Comparison of ENCODE assay signal across 9 cellular contexts in genomic region chr5:37721447-37721871, GRCh38.
DNase-seq lines count a peak whose midpoint lies in the region; ATAC-seq and TF ChIP-seq lines count a peak whose summit lies in the region.
"Had no signal": no experiment of that assay in that cellular context is flagged by ENCODE, and none has a peak within 500 bp of the region (broad histone marks: within the 10 kb centered on the region; RNA-seq: fewer than 3 reads in every experiment).

No MANE protein-coding gene starts in this region.

- peak overlapping the region; percentile 56 for H2AFZ ChIP-seq in SK-N-SH (ENCODE audit: low read depth)

- intact Hi-C loops in naive thymus-derived CD4-positive, alpha-beta T cell (cut with micrococcal nuclease) = loop anchor here in 1 of 2 donors (5.0 kb wide), 2 partner anchors 609 to 844 kb away; partner anchors contain the start of gene NIPBL

- no peak for DNase-seq in SK-N-SH
- DNase-seq in NOMO-1 treated with DMSO at 0.1 percent for 48 hours (lab: John Stamatoyannopoulos, UW; ENCODE audit: unreplicated experiment) = peak; percentile 77
- peak in 1 of 9 donors; percentile 42 for DNase-seq in naive thymus-derived CD4-positive, alpha-beta T cell
- DNase-seq in NCI-H446 treated with DMSO at 0.1 percent for 48 hours (lab: John Stamatoyannopoulos, UW) = no peak
- no peak for DNase-seq in 8988T
- no peak for DNase-seq in NCI-H1694 (lab: John Stamatoyannopoulos, UW)

- TF ChIP-seq EP300 in SK-N-SH (IDR thresholded peaks at IDR 0.05; ENCODE audit: borderline replicate concordance in 1 of 2, low read depth in 1 of 2, low read length in 1 of 2) = no peak

- H3K4me1 ChIP-seq in SK-N-SH (ENCODE audit: control insufficient read depth in 1 of 2, insufficient read depth in 2 of 2, low read depth in 1 of 2, low read length in 1 of 2) = peaks cover 28 to 81% of the 10 kb centered on the region in 2 experiments
- peaks cover 0 to 9% of the 10 kb centered on the region in 2 donors for H3K4me1 ChIP-seq in naive thymus-derived CD4-positive, alpha-beta T cell (ENCODE audit: control insufficient read depth in 2 of 2, insufficient read depth in 2 of 2, low read length in 2 of 2)

- H3K27ac ChIP-seq in SK-N-SH (ENCODE audit: low read depth in 2 of 2, low read length in 1 of 2) = peak overlapping the region; percentile 63 to 92; a peak in 3 of 4 replicates
- no peak overlapping the region for H3K27ac ChIP-seq in naive thymus-derived CD4-positive, alpha-beta T cell (ENCODE audit: low read depth, low read length)
- H3K27ac ChIP-seq: A549 had no signal

- POLR2A ChIA-PET in SK-N-SH (lab: Yijun Ruan, JAX) = no interaction called here
- POLR2A ChIA-PET in naive thymus-derived CD4-positive, alpha-beta T cell (lab: Charles Lee) = no interaction called here

- H3K9me3 ChIP-seq in SK-N-SH = no peaks in the 10 kb centered on the region
- H3K9me3 ChIP-seq in naive thymus-derived CD4-positive, alpha-beta T cell (ENCODE audit: control insufficient read depth in 2 of 3, low read length in 3 of 3) = no peaks in the 10 kb centered on the region
- H3K9me3 ChIP-seq: A549 had no signal

- TF ChIP-seq CTCF in SK-N-SH (IDR thresholded peaks at IDR 0.05) = no peak

- WGBS in SK-N-SH (ENCODE audit: low lambda C conversion rate) = 36% methylated on average over 5 of the region's 5 CpGs

- peak overlapping the region; percentile 67 for H3K4me2 ChIP-seq in SK-N-SH
- H3K4me2 ChIP-seq: A549 had no signal

- H3K79me2 ChIP-seq in SK-N-SH (ENCODE audit: insufficient read depth) = no peaks in the 10 kb centered on the region

- CTCF ChIA-PET in SK-N-SH (lab: Yijun Ruan, JAX) = interaction anchor here (1.2 to 1.3 kb wide), 2 partner anchors 308 to 720 kb away, joined by 3 to 5 read pairs; no protein-coding TSS in a partner anchor
- CTCF ChIA-PET in naive thymus-derived CD4-positive, alpha-beta T cell (lab: Charles Lee) = no interaction called here

- H3K27me3 Mint-ChIP-seq in naive thymus-derived CD4-positive, alpha-beta T cell = no peaks in the 10 kb centered on the region

- ATAC-seq in SK-N-SH treated with all-trans-retinoic acid at 6 μM for 48 hours (no peak), HG02610 (IDR thresholded peaks at IDR 0.05; ENCODE audit: unreplicated experiment) (peak; percentile 49)
- ATAC-seq in naive thymus-derived CD4-positive, alpha-beta T cell = peak; percentile 42
- ATAC-seq: A549 had no signal

- no peak overlapping the region; a peak in 1 of 4 replicates for H3K4me3 ChIP-seq in SK-N-SH (ENCODE audit: low read depth in 2 of 2, low read length in 1 of 2)
- H3K4me3 ChIP-seq in naive thymus-derived CD4-positive, alpha-beta T cell (ENCODE audit: low read length) = no peak overlapping the region
- H3K4me3 ChIP-seq: A549 had no signal

- H3K9me2 ChIP-seq in SK-N-SH = no peaks in the 10 kb centered on the region

- H3K9ac ChIP-seq in SK-N-SH = peak overlapping the region; percentile 45; the same call in 1 of the 2 replicates

- no peak for TF ChIP-seq RAD21 in SK-N-SH (IDR thresholded peaks at IDR 0.05; ENCODE audit: low read length)

- H3K36me3 ChIP-seq in SK-N-SH (replicated peaks in 1 of 2; ENCODE audit: control insufficient read depth in 1 of 2, insufficient read depth in 2 of 2, low read length in 1 of 2) = peaks cover 0 to 3% of the 10 kb centered on the region in 2 experiments
- H3K36me3 ChIP-seq in naive thymus-derived CD4-positive, alpha-beta T cell (ENCODE audit: control insufficient read depth in 2 of 3, insufficient read depth in 3 of 3, low read length in 3 of 3) = peaks cover 0 to 27% (median 0%) of the 10 kb centered on the region in 3 experiments

- peaks cover 6 to 67% (median 46%) of the 10 kb centered on the region in 5 donors for H3K36me3 Mint-ChIP-seq in naive thymus-derived CD4-positive, alpha-beta T cell

- H3K27me3 ChIP-seq in SK-N-SH (ENCODE audit: insufficient read depth) = no peaks in the 10 kb centered on the region
- no peaks in the 10 kb centered on the region for H3K27me3 ChIP-seq in naive thymus-derived CD4-positive, alpha-beta T cell (ENCODE audit: control insufficient read depth in 2 of 2, insufficient read depth in 2 of 2, low read length in 2 of 2)

- H3K9me3 Mint-ChIP-seq in naive thymus-derived CD4-positive, alpha-beta T cell = peaks cover 0 to 2% (median 0%) of the 10 kb centered on the region in 11 donors

- H3K4me1 Mint-ChIP-seq in naive thymus-derived CD4-positive, alpha-beta T cell = peaks cover 0 to 27% (median 2%) of the 10 kb centered on the region in 7 donors

- peak overlapping the region in 2 of 9 donors; percentile 42 to 86 for H3K27ac Mint-ChIP-seq in naive thymus-derived CD4-positive, alpha-beta T cell

- no peaks in the 10 kb centered on the region for H4K20me1 ChIP-seq in SK-N-SH (ENCODE audit: insufficient read depth)

- peaks cover 79% of the 10 kb centered on the region for H3F3A ChIP-seq in SK-N-SH (replicated peaks; ENCODE audit: insufficient read depth)

- H3K4me3 Mint-ChIP-seq in naive thymus-derived CD4-positive, alpha-beta T cell = peak overlapping the region in 1 of 10 donors; percentile 78

TF ChIP-seq in SK-N-SH, 30 proteins besides CTCF, POLR2A, EP300 and RAD21 (continues in another document):
- TF ChIP-seq MAX (IDR thresholded peaks at IDR 0.05; ENCODE audit: low read depth) (no peak), PBX3 (IDR thresholded peaks at IDR 0.05) (peak; percentile 73)

TF ChIP-seq in SK-N-SH treated with all-trans-retinoic acid at 6 μM for 48 hours, 23 proteins besides CTCF, POLR2A, EP300 and RAD21:
- TF ChIP-seq TCF4 (CRISPR knock-in tag; IDR thresholded peaks at IDR 0.05; ENCODE audit: borderline replicate concordance) (no peak), SNAI2 (CRISPR knock-in tag; IDR thresholded peaks at IDR 0.05) (no peak), ZFP30 (CRISPR knock-in tag; IDR thresholded peaks at IDR 0.05) (no peak)
TF ChIP-seq in SK-N-SH treated with all-trans-retinoic acid at 6 μM for 48 hours: peak in this region for 0.
